14 cellular contexts compared by ENCODE assay signal in genomic region chr22:21680830-21681565, GRCh38. TPM values are rescaled to one million over a fixed set of nuclear protein-coding genes. Genes with fewer than 3 reads are reported as not detected.
"Had no signal": no experiment of that assay in that cellular context is flagged by ENCODE, and none has a peak within 500 bp of the region (broad histone marks: within the 10 kb centered on the region; RNA-seq: fewer than 3 reads in every experiment).

No MANE protein-coding gene starts in this region.

- H3K9me3 Mint-ChIP-seq: activated B cell treated with CpG ODN at 0.5 μM for 24 hours, neural crest cell had no signal

- H3K27ac ChIP-seq: colonic mucosa, heart left ventricle, left lung had no signal

- H3K27me3 ChIP-seq: colonic mucosa, heart left ventricle, left lung had no signal

- DNase-seq: activated B cell treated with CpG ODN at 0.5 μM for 24 hours; activated CD4-positive, alpha-beta T cell treated with anti-CD3 and anti-CD28 coated beads, Interleukin-2, amount 50 U/mL, for 48 hours; colonic mucosa; effector CD4-positive, alpha-beta T cell; heart left ventricle; islet precursor cell; mesendoderm; stimulated activated CD4-positive, alpha-beta T cell treated with anti-CD3 and anti-CD28 coated beads, Interleukin-1b, Interleukin-23, amount 100 ng/mL, for 48 hours; stimulated activated naive CD4-positive, alpha-beta T cell; T-helper 17 cell had no signal

- H3K27me3 Mint-ChIP-seq: activated B cell treated with CpG ODN at 0.5 μM for 24 hours, T-helper 17 cell had no signal

- H3K4me1 ChIP-seq: colonic mucosa, heart left ventricle, left lung had no signal

- H3K4me3 Mint-ChIP-seq: activated B cell treated with CpG ODN at 0.5 μM for 24 hours, neural crest cell, T-helper 17 cell had no signal

- H3K27ac Mint-ChIP-seq: activated B cell treated with CpG ODN at 0.5 μM for 24 hours, T-helper 17 cell had no signal

- H3K4me3 ChIP-seq: colonic mucosa, heart left ventricle, left lung had no signal

- ATAC-seq: left lung, T-helper 17 cell had no signal

- H3K4me1 Mint-ChIP-seq: activated B cell treated with CpG ODN at 0.5 μM for 24 hours, neural crest cell had no signal

- H3K9me3 ChIP-seq: colonic mucosa, heart left ventricle, left lung had no signal

RNA-seq across cellular contexts. Expression of gene CCDC116, which starts 48.4 kb away (rescaled TPM):
- total RNA-seq: frontal cortex, temporal lobe had no signal
